Comparison of ENCODE assay signal across 9 cellular contexts in the genomic region with DNA sequence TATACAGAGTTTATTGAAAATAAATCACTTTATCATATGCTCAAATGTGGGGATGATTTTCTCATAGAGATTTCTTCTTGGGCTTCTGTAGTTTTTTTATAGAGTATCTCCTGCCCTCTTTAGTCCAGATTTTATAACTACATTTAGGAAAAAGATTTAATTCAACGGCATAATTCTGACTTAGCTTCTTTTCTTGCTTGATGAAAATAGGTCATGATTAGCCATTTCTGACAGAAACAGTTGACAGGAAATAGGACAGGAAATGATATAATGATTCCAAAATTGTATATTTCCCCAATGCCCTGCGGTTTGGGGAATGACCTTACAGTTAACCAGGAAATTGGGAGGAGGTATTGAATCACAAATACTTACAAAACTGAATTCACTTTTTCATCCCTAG.
DNase-seq lines count a peak whose midpoint lies in the region; ATAC-seq, FAIRE-seq and TF ChIP-seq lines count a peak whose summit lies in the region.
"Had no signal": no experiment of that assay in that cellular context is flagged by ENCODE, and none has a peak within 500 bp of the region (broad histone marks: within the 10 kb centered on the region; RNA-seq: fewer than 3 reads in every experiment).

No MANE protein-coding gene starts in this region.

- POLR2A ChIA-PET in AG04450 (lab: Yijun Ruan, JAX): no interaction called here

- TF ChIP-seq CTCF in AG04450 (IDR thresholded peaks at IDR 0.05; ENCODE audit: low read depth, low read length): peak; percentile 41
- no peak for TF ChIP-seq CTCF in gastrocnemius medialis (IDR thresholded peaks at IDR 0.05 in 4 of 5, conservative IDR thresholded peaks at IDR 0.05 in 1 of 5)

- DNase-seq in AG04450 (ENCODE audit: low read depth, low spot score) (no peak), HS-5 (ENCODE audit: low read depth) (peak; percentile 65), activated gamma-delta T cell treated with Interleukin-2 at 50 U/mL for 16 hours (no peak), gastrocnemius medialis (no peak), T1000 (lab: John Stamatoyannopoulos, UW) (no peak)
- DNase-seq: Peyer's patch had no signal

- ATAC-seq in SK-N-SH treated with all-trans-retinoic acid at 6 μM for 48 hours: peak; percentile 70
- no peak for ATAC-seq in gastrocnemius medialis
- ATAC-seq in GM19397 (IDR thresholded peaks at IDR 0.05; ENCODE audit: unreplicated experiment): no peak

- H3K36me3 ChIP-seq in gastrocnemius medialis: no peaks in the 10 kb centered on the region
- H3K36me3 ChIP-seq: Peyer's patch had no signal

- H3K4me1 ChIP-seq in gastrocnemius medialis: no peaks in the 10 kb centered on the region
- H3K4me1 ChIP-seq: Peyer's patch had no signal

- in situ Hi-C loops in gastrocnemius medialis (cut with MboI; ENCODE audit: low sequenced_read_pairs in 4 of 4): no loop called here

- H3K9me3 ChIP-seq in AG04450 (ENCODE audit: control insufficient read depth, insufficient read depth, low read length) (no peaks in the 10 kb centered on the region), gastrocnemius medialis (no peaks in the 10 kb centered on the region)
- H3K9me3 ChIP-seq: Peyer's patch had no signal

- H3K4me3 ChIP-seq in AG04450 (ENCODE audit: low read depth, low read length) (no peak overlapping the region), gastrocnemius medialis (no peak overlapping the region)
- H3K4me3 ChIP-seq: Peyer's patch had no signal

- H3K27me3 ChIP-seq in AG04450 (ENCODE audit: control insufficient read depth, insufficient read depth, low read length) (no peaks in the 10 kb centered on the region), gastrocnemius medialis (no peaks in the 10 kb centered on the region)
- H3K27me3 ChIP-seq: Peyer's patch had no signal

- no peak for TF ChIP-seq POLR2A in gastrocnemius medialis (IDR thresholded peaks at IDR 0.05)

- FAIRE-seq in islet of Langerhans (lab: Jason Lieb, UNC): peak; percentile 99

- CTCF ChIA-PET in AG04450 (lab: Charles Lee): interaction anchor here (0.6 to 2.2 kb wide), 10 partner anchors 8 to 736 kb away, joined by 3 to 6 read pairs (median 4); no protein-coding TSS in a partner anchor

- intact Hi-C loops in gastrocnemius medialis (cut with DNase I; ENCODE audit: low total_unique reads): no loop called here

- H3K27ac ChIP-seq in AG04450 (ENCODE audit: low read depth, low read length): no peak overlapping the region
- no peak overlapping the region for H3K27ac ChIP-seq in gastrocnemius medialis
- H3K27ac ChIP-seq: Peyer's patch had no signal

TF ChIP-seq in SK-N-SH treated with all-trans-retinoic acid at 6 μM for 48 hours, 23 proteins besides CTCF, POLR2A, EP300 and RAD21:
- TF ChIP-seq CSDC2 (CRISPR knock-in tag; IDR thresholded peaks at IDR 0.05): no peak
- no peak for TF ChIP-seq PPARA (CRISPR knock-in tag; IDR thresholded peaks at IDR 0.05; ENCODE audit: borderline replicate concordance)
- no peak for TF ChIP-seq GLIS3 (CRISPR knock-in tag; IDR thresholded peaks at IDR 0.05)
- no peak for TF ChIP-seq TCF4 (CRISPR knock-in tag; IDR thresholded peaks at IDR 0.05; ENCODE audit: borderline replicate concordance)
- no peak for TF ChIP-seq RARB (CRISPR knock-in tag; IDR thresholded peaks at IDR 0.05)
- TF ChIP-seq ZFP3 (CRISPR knock-in tag; IDR thresholded peaks at IDR 0.05): no peak
- TF ChIP-seq ISL1 (CRISPR knock-in tag; IDR thresholded peaks at IDR 0.05): no peak
- TF ChIP-seq ZFP30 (CRISPR knock-in tag; IDR thresholded peaks at IDR 0.05): no peak
- TF ChIP-seq, protein P1, sequence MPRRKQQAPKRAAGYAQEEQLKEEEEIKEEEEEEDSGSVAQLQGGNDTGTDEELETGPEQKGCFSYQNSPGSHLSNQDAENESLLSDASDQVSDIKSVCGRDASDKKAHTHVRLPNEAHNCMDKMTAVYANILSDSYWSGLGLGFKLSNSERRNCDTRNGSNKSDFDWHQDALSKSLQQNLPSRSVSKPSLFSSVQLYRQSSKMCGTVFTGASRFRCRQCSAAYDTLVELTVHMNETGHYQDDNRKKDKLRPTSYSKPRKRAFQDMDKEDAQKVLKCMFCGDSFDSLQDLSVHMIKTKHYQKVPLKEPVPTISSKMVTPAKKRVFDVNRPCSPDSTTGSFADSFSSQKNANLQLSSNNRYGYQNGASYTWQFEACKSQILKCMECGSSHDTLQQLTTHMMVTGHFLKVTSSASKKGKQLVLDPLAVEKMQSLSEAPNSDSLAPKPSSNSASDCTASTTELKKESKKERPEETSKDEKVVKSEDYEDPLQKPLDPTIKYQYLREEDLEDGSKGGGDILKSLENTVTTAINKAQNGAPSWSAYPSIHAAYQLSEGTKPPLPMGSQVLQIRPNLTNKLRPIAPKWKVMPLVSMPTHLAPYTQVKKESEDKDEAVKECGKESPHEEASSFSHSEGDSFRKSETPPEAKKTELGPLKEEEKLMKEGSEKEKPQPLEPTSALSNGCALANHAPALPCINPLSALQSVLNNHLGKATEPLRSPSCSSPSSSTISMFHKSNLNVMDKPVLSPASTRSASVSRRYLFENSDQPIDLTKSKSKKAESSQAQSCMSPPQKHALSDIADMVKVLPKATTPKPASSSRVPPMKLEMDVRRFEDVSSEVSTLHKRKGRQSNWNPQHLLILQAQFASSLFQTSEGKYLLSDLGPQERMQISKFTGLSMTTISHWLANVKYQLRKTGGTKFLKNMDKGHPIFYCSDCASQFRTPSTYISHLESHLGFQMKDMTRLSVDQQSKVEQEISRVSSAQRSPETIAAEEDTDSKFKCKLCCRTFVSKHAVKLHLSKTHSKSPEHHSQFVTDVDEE (CRISPR knock-in tag; IDR thresholded peaks at IDR 0.05): no peak
- TF ChIP-seq, protein P2, sequence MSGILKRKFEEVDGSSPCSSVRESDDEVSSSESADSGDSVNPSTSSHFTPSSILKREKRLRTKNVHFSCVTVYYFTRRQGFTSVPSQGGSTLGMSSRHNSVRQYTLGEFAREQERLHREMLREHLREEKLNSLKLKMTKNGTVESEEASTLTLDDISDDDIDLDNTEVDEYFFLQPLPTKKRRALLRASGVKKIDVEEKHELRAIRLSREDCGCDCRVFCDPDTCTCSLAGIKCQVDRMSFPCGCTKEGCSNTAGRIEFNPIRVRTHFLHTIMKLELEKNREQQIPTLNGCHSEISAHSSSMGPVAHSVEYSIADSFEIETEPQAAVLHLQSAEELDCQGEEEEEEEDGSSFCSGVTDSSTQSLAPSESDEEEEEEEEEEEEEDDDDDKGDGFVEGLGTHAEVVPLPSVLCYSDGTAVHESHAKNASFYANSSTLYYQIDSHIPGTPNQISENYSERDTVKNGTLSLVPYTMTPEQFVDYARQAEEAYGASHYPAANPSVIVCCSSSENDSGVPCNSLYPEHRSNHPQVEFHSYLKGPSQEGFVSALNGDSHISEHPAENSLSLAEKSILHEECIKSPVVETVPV (CRISPR knock-in tag; IDR thresholded peaks at IDR 0.05): no peak
- no peak for TF ChIP-seq ZNF565 (CRISPR knock-in tag; conservative IDR thresholded peaks at IDR 0.05; ENCODE audit: low read depth)
- TF ChIP-seq, protein P3, sequence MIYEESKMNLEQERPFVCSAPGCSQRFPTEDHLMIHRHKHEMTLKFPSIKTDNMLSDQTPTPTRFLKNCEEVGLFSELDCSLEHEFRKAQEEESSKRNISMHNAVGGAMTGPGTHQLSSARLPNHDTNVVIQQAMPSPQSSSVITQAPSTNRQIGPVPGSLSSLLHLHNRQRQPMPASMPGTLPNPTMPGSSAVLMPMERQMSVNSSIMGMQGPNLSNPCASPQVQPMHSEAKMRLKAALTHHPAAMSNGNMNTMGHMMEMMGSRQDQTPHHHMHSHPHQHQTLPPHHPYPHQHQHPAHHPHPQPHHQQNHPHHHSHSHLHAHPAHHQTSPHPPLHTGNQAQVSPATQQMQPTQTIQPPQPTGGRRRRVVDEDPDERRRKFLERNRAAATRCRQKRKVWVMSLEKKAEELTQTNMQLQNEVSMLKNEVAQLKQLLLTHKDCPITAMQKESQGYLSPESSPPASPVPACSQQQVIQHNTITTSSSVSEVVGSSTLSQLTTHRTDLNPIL (CRISPR knock-in tag; IDR thresholded peaks at IDR 0.05; ENCODE audit: low read depth): no peak
- no peak for TF ChIP-seq OSR1 (CRISPR knock-in tag; IDR thresholded peaks at IDR 0.05)
- no peak for TF ChIP-seq BACH2 (CRISPR knock-in tag; IDR thresholded peaks at IDR 0.05; ENCODE audit: borderline replicate concordance)
- no peak for TF ChIP-seq ZNF8 (CRISPR knock-in tag; IDR thresholded peaks at IDR 0.05)
- TF ChIP-seq ARNTL (CRISPR knock-in tag; IDR thresholded peaks at IDR 0.05; ENCODE audit: borderline replicate concordance, low read depth): no peak
- TF ChIP-seq ZC3H10 (CRISPR knock-in tag; IDR thresholded peaks at IDR 0.05): no peak
- no peak for TF ChIP-seq TOX (CRISPR knock-in tag; IDR thresholded peaks at IDR 0.05; ENCODE audit: borderline replicate concordance)
TF ChIP-seq in SK-N-SH treated with all-trans-retinoic acid at 6 μM for 48 hours: peak in this region for 0.
